ENCODE assay signal across 19 cellular contexts in the genomic region with DNA sequence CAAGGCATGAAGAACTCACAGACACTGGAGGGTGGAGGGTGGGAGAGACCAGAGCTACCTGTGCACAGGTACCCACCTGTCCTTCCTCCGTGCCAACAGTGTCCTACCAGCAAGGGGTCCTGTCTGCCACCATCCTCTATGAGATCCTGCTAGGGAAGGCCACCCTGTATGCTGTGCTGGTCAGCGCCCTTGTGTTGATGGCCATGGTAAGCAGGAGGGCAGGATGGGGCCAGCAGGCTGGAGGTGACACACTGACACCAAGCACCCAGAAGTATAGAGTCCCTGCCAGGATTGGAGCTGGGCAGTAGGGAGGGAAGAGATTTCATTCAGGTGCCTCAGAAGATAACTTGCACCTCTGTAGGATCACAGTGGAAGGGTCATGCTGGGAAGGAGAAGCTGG. TPM values are rescaled to one million over a fixed set of nuclear protein-coding genes. Genes with fewer than 3 reads are reported as not detected.
DNase-seq lines count a peak whose midpoint lies in the region; ATAC-seq and TF ChIP-seq lines count a peak whose summit lies in the region.
"Had no signal": no experiment of that assay in that cellular context is flagged by ENCODE, and none has a peak within 500 bp of the region (broad histone marks: within the 10 kb centered on the region; RNA-seq: fewer than 3 reads in every experiment).

No MANE protein-coding gene starts in this region.

- H3K36me3 ChIP-seq in right lobe of liver, result no peaks in the 10 kb centered on the region
- H3K36me3 ChIP-seq: left lung, neutrophil, Peyer's patch had no signal

- H3K27me3 ChIP-seq in right lobe of liver, result peaks cover 0 to 10% of the 10 kb centered on the region in 2 donors

- H3K4me1 ChIP-seq in right lobe of liver, result peaks cover 0 to 13% (median 0%) of the 10 kb centered on the region in 4 donors

- TF ChIP-seq CTCF in activated B cell treated with CpG ODN at 0.5 μM for 24 hours (IDR thresholded peaks at IDR 0.05) (no peak), right lobe of liver (IDR thresholded peaks at IDR 0.05) (no peak)

- peaks cover 5% of the 10 kb centered on the region for H3K27me3 Mint-ChIP-seq in activated naive CD4-positive, alpha-beta T cell treated with anti-CD3 and anti-CD28 coated beads, Interleukin-2, amount 10 ng/mL, durations not matched to agents 7 days and 5 days
- H3K27me3 Mint-ChIP-seq in activated B cell treated with CpG ODN at 0.5 μM for 24 hours, result no peaks in the 10 kb centered on the region
- no peaks in the 10 kb centered on the region for H3K27me3 Mint-ChIP-seq in central memory CD8-positive, alpha-beta T cell
- no peaks in the 10 kb centered on the region for H3K27me3 Mint-ChIP-seq in stimulated activated naive CD8-positive, alpha-beta T cell treated with anti-CD3 and anti-CD28 coated beads, Interleukin-15, amount 100 ng/mL, for 72 hours

- intact Hi-C loops in activated B cell treated with CpG ODN at 0.5 μM for 24 hours (cut with micrococcal nuclease), result no loop called here
- intact Hi-C loops in right lobe of liver (cut with DNase I), result no loop called here

- POLR2A ChIA-PET in activated B cell treated with CpG ODN at 0.5 μM for 24 hours (lab: Charles Lee), result interaction anchor here (0.6 to 20.4 kb wide), 6 partner anchors 8 to 223 kb away, joined by 3 to 1916 read pairs (median 9); a partner anchor contains a TSS

- no CpG with 5 or more reads among the region's 2 CpGs for WGBS in right lobe of liver (ENCODE audit: insufficient coverage, low coverage, low lambda C conversion rate, missing lambda C conversion rate)

- H3K27ac ChIP-seq in right lobe of liver, result no peak overlapping the region
- H3K27ac ChIP-seq: left lung, neutrophil had no signal

- CTCF ChIA-PET in activated naive CD4-positive, alpha-beta T cell treated with anti-CD3 and anti-CD28 coated beads, Interleukin-2, amount 10 ng/mL, durations not matched to agents 7 days and 5 days (lab: Charles Lee), result interaction anchor here (1.1 to 21.8 kb wide), 2 partner anchors 9 to 18 kb away, joined by 3 to 346 read pairs; no protein-coding TSS in a partner anchor
- CTCF ChIA-PET in activated B cell treated with CpG ODN at 0.5 μM for 24 hours (lab: Charles Lee), result interaction anchor here (1.6 to 21.3 kb wide), 5 partner anchors 7 to 160 kb away, joined by 5 to 571 read pairs (median 11); no protein-coding TSS in a partner anchor

- peak overlapping the region; percentile 100 for H3K27ac Mint-ChIP-seq in activated naive CD4-positive, alpha-beta T cell treated with anti-CD3 and anti-CD28 coated beads, Interleukin-2, amount 10 ng/mL, durations not matched to agents 7 days and 5 days
- H3K27ac Mint-ChIP-seq in activated B cell treated with CpG ODN at 0.5 μM for 24 hours, result peak overlapping the region; percentile 99
- peak overlapping the region; percentile 99 for H3K27ac Mint-ChIP-seq in central memory CD8-positive, alpha-beta T cell (ENCODE audit: low read depth)
- peak overlapping the region; percentile 78 to 95 for H3K27ac Mint-ChIP-seq in stimulated activated naive CD8-positive, alpha-beta T cell treated with anti-CD3 and anti-CD28 coated beads, Interleukin-15, amount 100 ng/mL, for 72 hours

- H3K9me3 ChIP-seq in right lobe of liver, result no peaks in the 10 kb centered on the region
- H3K9me3 ChIP-seq: left lung, neutrophil, Peyer's patch, SK-N-SH had no signal

- H3K36me3 Mint-ChIP-seq in activated naive CD4-positive, alpha-beta T cell treated with anti-CD3 and anti-CD28 coated beads, Interleukin-2, amount 10 ng/mL, durations not matched to agents 7 days and 5 days, result peaks cover 82% of the 10 kb centered on the region
- peaks cover 15% of the 10 kb centered on the region for H3K36me3 Mint-ChIP-seq in activated B cell treated with CpG ODN at 0.5 μM for 24 hours (ENCODE audit: low read depth)
- peaks cover 77% of the 10 kb centered on the region for H3K36me3 Mint-ChIP-seq in central memory CD8-positive, alpha-beta T cell (ENCODE audit: insufficient read depth)

- ATAC-seq in activated B cell treated with CpG ODN at 0.5 μM for 24 hours (ENCODE audit: low read depth), result no peak
- ATAC-seq in central memory CD8-positive, alpha-beta T cell (replicated peaks; ENCODE audit: extremely low read depth, poor library complexity, severe bottlenecking), result no peak
- ATAC-seq in stimulated activated naive CD8-positive, alpha-beta T cell treated with anti-CD3 and anti-CD28 coated beads, Interleukin-15, amount 100 ng/mL, for 72 hours, result no peak
- no peak for ATAC-seq in right lobe of liver
- ATAC-seq: left lung had no signal

- no peak for TF ChIP-seq POLR2A in right lobe of liver (IDR thresholded peaks at IDR 0.05)

- H3K4me1 Mint-ChIP-seq in activated naive CD4-positive, alpha-beta T cell treated with anti-CD3 and anti-CD28 coated beads, Interleukin-2, amount 10 ng/mL, durations not matched to agents 7 days and 5 days, result peaks cover 40% of the 10 kb centered on the region
- H3K4me1 Mint-ChIP-seq in activated B cell treated with CpG ODN at 0.5 μM for 24 hours, result peaks cover 81% of the 10 kb centered on the region
- peaks cover 61% of the 10 kb centered on the region for H3K4me1 Mint-ChIP-seq in central memory CD8-positive, alpha-beta T cell
- peaks cover 31% of the 10 kb centered on the region for H3K4me1 Mint-ChIP-seq in stimulated activated naive CD8-positive, alpha-beta T cell treated with anti-CD3 and anti-CD28 coated beads, Interleukin-15, amount 100 ng/mL, for 72 hours

- H3K4me3 Mint-ChIP-seq in activated naive CD4-positive, alpha-beta T cell treated with anti-CD3 and anti-CD28 coated beads, Interleukin-2, amount 10 ng/mL, durations not matched to agents 7 days and 5 days, result peak overlapping the region; percentile 92
- no peak overlapping the region for H3K4me3 Mint-ChIP-seq in activated B cell treated with CpG ODN at 0.5 μM for 24 hours
- H3K4me3 Mint-ChIP-seq in central memory CD8-positive, alpha-beta T cell, result peak overlapping the region; percentile 95
- H3K4me3 Mint-ChIP-seq in stimulated activated naive CD8-positive, alpha-beta T cell treated with anti-CD3 and anti-CD28 coated beads, Interleukin-15, amount 100 ng/mL, for 72 hours, result peak overlapping the region; percentile 86 to 95

- no peak for DNase-seq in activated naive CD4-positive, alpha-beta T cell treated with anti-CD3 and anti-CD28 coated beads, Interleukin-2, amount 10 ng/mL, durations not matched to agents 7 days and 5 days
- no peak for DNase-seq in activated naive CD4-positive, alpha-beta T cell treated with anti-CD3 and anti-CD28 coated beads, Interleukin-2, amount 50 U/mL, for 16 hours
- DNase-seq in activated B cell treated with CpG ODN at 0.5 μM for 24 hours (no peak), HCEC 1CT (no peak), right lobe of liver (no peak), NCI-H226 (no peak)
- no peak for DNase-seq in central memory CD8-positive, alpha-beta T cell (ENCODE audit: low spot score in 2 of 2)
- no peak for DNase-seq in stimulated activated naive CD8-positive, alpha-beta T cell treated with anti-CD3 and anti-CD28 coated beads, Interleukin-15, amount 100 ng/mL, for 72 hours
- DNase-seq: activated effector memory CD4-positive, alpha-beta T cell treated with anti-CD3 and anti-CD28 coated beads, Interleukin-2, amount 50 U/mL, for 16 hours; DMS79; KG1; left lung; midbrain; NCI-H187; NCI-H345; Peyer's patch; SK-N-SH had no signal

- H3K4me3 ChIP-seq in right lobe of liver, result no peak overlapping the region
- H3K4me3 ChIP-seq: left lung, Peyer's patch had no signal

- no peaks in the 10 kb centered on the region for H3K9me3 Mint-ChIP-seq in activated naive CD4-positive, alpha-beta T cell treated with anti-CD3 and anti-CD28 coated beads, Interleukin-2, amount 10 ng/mL, durations not matched to agents 7 days and 5 days
- H3K9me3 Mint-ChIP-seq in activated B cell treated with CpG ODN at 0.5 μM for 24 hours, result no peaks in the 10 kb centered on the region
- H3K9me3 Mint-ChIP-seq in central memory CD8-positive, alpha-beta T cell, result no peaks in the 10 kb centered on the region
- H3K9me3 Mint-ChIP-seq in stimulated activated naive CD8-positive, alpha-beta T cell treated with anti-CD3 and anti-CD28 coated beads, Interleukin-15, amount 100 ng/mL, for 72 hours, result no peaks in the 10 kb centered on the region

RNA-seq across cellular contexts. Expression of a gene that starts 21.8 kb away (rescaled TPM):
- total RNA-seq in activated B cell treated with CpG ODN at 0.5 μM for 24 hours (not detected in 2 replicates), right lobe of liver (under 1 TPM in 1 of 6 experiments, not detected in 5; 0.26 TPM)
- total RNA-seq: temporal lobe had no signal

RNA-seq across cellular contexts. Expression of a gene that starts 43.3 kb away (rescaled TPM):
- total RNA-seq in activated B cell treated with CpG ODN at 0.5 μM for 24 hours (not detected in 2 replicates), right lobe of liver (not detected)
- total RNA-seq: Peyer's patch, temporal lobe had no signal
